8 cellular contexts compared by ENCODE assay signal in the genomic region with DNA sequence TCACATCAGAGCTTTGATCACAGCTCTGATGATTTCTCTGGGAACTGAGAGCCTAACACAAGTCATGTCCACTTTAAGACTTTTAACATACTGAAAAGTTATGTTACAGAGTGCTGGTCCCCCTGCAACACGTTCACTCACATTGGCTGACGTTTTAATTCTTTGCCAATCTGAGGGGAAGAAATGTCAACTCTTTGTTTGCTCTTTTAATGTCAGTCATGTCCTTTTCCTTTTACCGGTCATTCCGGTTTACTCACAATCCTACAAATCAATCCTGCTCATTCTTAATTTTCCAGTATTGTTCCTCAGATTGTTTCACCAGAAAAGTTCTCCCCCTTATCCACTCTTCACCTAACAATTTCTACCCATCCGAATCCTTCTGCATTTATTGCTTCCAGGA. TPM values are rescaled to one million over a fixed set of nuclear protein-coding genes. Genes with fewer than 3 reads are reported as not detected.
A peak's percentile ranks its signal among the peaks of the same experiment; 100 is the strongest.
DNase-seq lines count a peak whose midpoint lies in the region; ATAC-seq and TF ChIP-seq lines count a peak whose summit lies in the region.

No MANE protein-coding gene starts in this region.

- H3K4me3 Mint-ChIP-seq in MCF 10A (ENCODE audit: unreplicated experiment) = peak overlapping the region; percentile 99

- BruUV-seq in A673 (replicated peaks; lab: Mats Ljungman, UMichigan) (no TSS peak), MCF 10A (replicated peaks; lab: Mats Ljungman, UMichigan) (no TSS peak)

- no peaks in the 10 kb centered on the region for H3K36me3 ChIP-seq in A673 (ENCODE audit: insufficient read depth, low read length, poor library complexity, severe bottlenecking)
- H3K36me3 ChIP-seq in muscle layer of colon (ENCODE audit: insufficient read depth, low read length) = no peaks in the 10 kb centered on the region

- DNase-seq in A673 (ENCODE audit: low spot score) (no peak), HL-60 (ENCODE audit: low read depth in 1 of 2, low spot score in 1 of 2) (no peak), MCF 10A (ENCODE audit: unreplicated experiment) (peak; percentile 22), posterior vena cava (ENCODE audit: low spot score) (no peak)
- no peak for DNase-seq in activated CD4-positive, alpha-beta T cell treated with anti-CD3 and anti-CD28 coated beads, Interleukin-2, amount 50 U/mL, for 4 hours

- H3K4me1 ChIP-seq in A673 (ENCODE audit: insufficient read depth, low read length, poor library complexity, severe bottlenecking) (peaks cover 53% of the 10 kb centered on the region), muscle layer of colon (ENCODE audit: insufficient read depth, low read length) (peaks cover 36% of the 10 kb centered on the region)

- CTCF ChIA-PET in A673 (lab: Charles Lee) = no interaction called here
- CTCF ChIA-PET in MCF 10A (lab: Yijun Ruan, JAX) = interaction anchor here (0.6 kb wide), 2 partner anchors 212 to 271 kb away, joined by 3 to 4 read pairs; no protein-coding TSS in a partner anchor

- peak overlapping the region; percentile 62 for H3K9ac ChIP-seq in muscle layer of colon (ENCODE audit: low read length)

- no peaks in the 10 kb centered on the region for H3K27me3 ChIP-seq in A673 (replicated peaks; ENCODE audit: insufficient read depth, low read depth, low read length, poor library complexity)
- H3K27me3 ChIP-seq in HL-60 (ENCODE audit: insufficient read depth, poor library complexity, severe bottlenecking) = no peaks in the 10 kb centered on the region
- no peaks in the 10 kb centered on the region for H3K27me3 ChIP-seq in muscle layer of colon (ENCODE audit: control insufficient read depth in 1 of 2, insufficient read depth in 2 of 2, low read length in 2 of 2)

- POLR2A ChIA-PET in A673 (lab: Charles Lee; ENCODE audit: low non-redundant PET) = no interaction called here
- POLR2A ChIA-PET in MCF 10A (lab: Yijun Ruan, JAX) = interaction anchor here (0.6 to 7.1 kb wide), 21 partner anchors 8 to 717 kb away, joined by 3 to 160 read pairs (median 6); no protein-coding TSS in a partner anchor

- H3K4me3 ChIP-seq in A673 (ENCODE audit: low read depth, low read length, poor library complexity, severe bottlenecking) (peak overlapping the region; percentile 98), HL-60 (replicated peaks; ENCODE audit: insufficient read depth, low read length) (peak overlapping the region; percentile 89), muscle layer of colon (ENCODE audit: low read depth in 1 of 2, low read length in 2 of 2) (peak overlapping the region; percentile 38 to 97)

- H3K27me3 Mint-ChIP-seq in MCF 10A (ENCODE audit: insufficient read depth, unreplicated experiment) = no peaks in the 10 kb centered on the region

- no peaks in the 10 kb centered on the region for H3K36me3 Mint-ChIP-seq in MCF 10A (ENCODE audit: insufficient read depth, unreplicated experiment)

- no peak for TF ChIP-seq CTCF in A673 (conservative IDR thresholded peaks at IDR 0.05; ENCODE audit: low read depth, low read length)
- TF ChIP-seq CTCF in HL-60 (IDR thresholded peaks at IDR 0.05; ENCODE audit: insufficient read depth, low read length) = no peak
- no peak for TF ChIP-seq CTCF in MCF 10A (IDR thresholded peaks at IDR 0.05; ENCODE audit: unreplicated experiment)

- peaks cover 63% of the 10 kb centered on the region for H3K4me1 Mint-ChIP-seq in MCF 10A (ENCODE audit: insufficient read depth, unreplicated experiment)

- H3K9me3 ChIP-seq in A673 (ENCODE audit: low read depth, low read length, poor library complexity, severe bottlenecking) = no peaks in the 10 kb centered on the region
- H3K9me3 ChIP-seq in muscle layer of colon (ENCODE audit: low read length) = no peaks in the 10 kb centered on the region

- H3K27ac ChIP-seq in A673 (ENCODE audit: low read depth, low read length, poor library complexity, severe bottlenecking) (peak overlapping the region; percentile 90), HL-60 (replicated peaks) (peak overlapping the region; percentile 85), muscle layer of colon (ENCODE audit: low read depth, low read length) (peak overlapping the region; percentile 89)

- peak overlapping the region; percentile 96 for H3K27ac Mint-ChIP-seq in MCF 10A (ENCODE audit: low read depth, unreplicated experiment)

- no peak for ATAC-seq in GM18511 (IDR thresholded peaks at IDR 0.05; ENCODE audit: unreplicated experiment)
- ATAC-seq in HG03457 (IDR thresholded peaks at IDR 0.05; ENCODE audit: unreplicated experiment) = no peak

- intact Hi-C loops in A673 (cut with micrococcal nuclease; ENCODE audit: unreplicated experiment) (no loop called here), MCF 10A (cut with micrococcal nuclease) (loop anchor here (1.0 to 2.0 kb wide), 2 partner anchors 44 to 46 kb away; no protein-coding TSS in a partner anchor), posterior vena cava (cut with DNase I) (no loop called here)

- H3K9me3 Mint-ChIP-seq in MCF 10A (ENCODE audit: unreplicated experiment) = peaks cover 7% of the 10 kb centered on the region

RNA-seq across cellular contexts. Expression of a gene that starts 1.0 kb away (rescaled TPM):
- total RNA-seq in A673 (2021) (91.4 and 94.8 TPM in 2 replicates), MCF 10A (2022) (181 and 184 TPM in 2 replicates), posterior vena cava (100 to 1,000 TPM; 129 to 165 TPM)
